Comparison of ENCODE assay signal across 2 cellular contexts in the genomic region with DNA sequence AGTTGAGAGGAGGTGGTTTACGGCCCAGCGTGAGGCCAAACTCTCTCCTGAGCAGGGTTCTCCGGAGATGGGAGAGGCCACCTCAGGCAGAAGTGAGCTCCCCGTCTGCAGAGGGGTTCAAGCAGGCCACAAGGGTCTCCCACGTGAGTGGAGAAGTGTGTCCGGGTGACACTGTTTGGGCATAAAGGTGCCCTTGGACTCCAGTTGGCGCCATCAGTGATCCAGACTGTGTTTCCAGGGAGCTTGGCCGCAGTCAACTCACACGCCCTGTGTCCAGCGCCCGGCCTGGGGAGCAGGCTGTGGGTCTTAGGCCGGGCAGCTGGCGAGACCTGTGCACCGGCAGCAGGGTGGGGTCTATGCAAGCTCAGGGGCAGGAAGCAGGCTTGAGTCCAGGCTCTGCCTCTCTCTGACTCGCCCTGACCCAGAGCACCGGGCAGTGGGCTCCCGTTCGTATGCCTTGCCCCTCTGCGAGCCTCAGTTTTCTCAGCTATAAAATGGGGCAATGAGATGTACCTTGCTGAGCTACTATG.
A peak's percentile ranks its signal among the peaks of the same experiment; 100 is the strongest.
TF ChIP-seq lines count a peak whose summit lies in the region.

No MANE protein-coding gene starts in this region.

TF ChIP-seq in GM12878, 131 proteins besides CTCF, POLR2A, EP300 and RAD21:
- TF ChIP-seq POLR2AphosphoS5 (IDR thresholded peaks at IDR 0.05; ENCODE audit: low read length) = 0 out of 2 replicates have a peak, but pooled peaks have one; percentile 28
- TF ChIP-seq CHD1 (IDR thresholded peaks at IDR 0.05; ENCODE audit: low read depth, low read length) = no peak

TF ChIP-seq in SK-N-SH treated with all-trans-retinoic acid at 6 μM for 48 hours, 23 proteins besides CTCF, POLR2A, EP300 and RAD21:
- no peak for TF ChIP-seq GLIS3 (CRISPR knock-in tag; IDR thresholded peaks at IDR 0.05)
- no peak for TF ChIP-seq BACH2 (CRISPR knock-in tag; IDR thresholded peaks at IDR 0.05; ENCODE audit: borderline replicate concordance)
- TF ChIP-seq, protein P1, sequence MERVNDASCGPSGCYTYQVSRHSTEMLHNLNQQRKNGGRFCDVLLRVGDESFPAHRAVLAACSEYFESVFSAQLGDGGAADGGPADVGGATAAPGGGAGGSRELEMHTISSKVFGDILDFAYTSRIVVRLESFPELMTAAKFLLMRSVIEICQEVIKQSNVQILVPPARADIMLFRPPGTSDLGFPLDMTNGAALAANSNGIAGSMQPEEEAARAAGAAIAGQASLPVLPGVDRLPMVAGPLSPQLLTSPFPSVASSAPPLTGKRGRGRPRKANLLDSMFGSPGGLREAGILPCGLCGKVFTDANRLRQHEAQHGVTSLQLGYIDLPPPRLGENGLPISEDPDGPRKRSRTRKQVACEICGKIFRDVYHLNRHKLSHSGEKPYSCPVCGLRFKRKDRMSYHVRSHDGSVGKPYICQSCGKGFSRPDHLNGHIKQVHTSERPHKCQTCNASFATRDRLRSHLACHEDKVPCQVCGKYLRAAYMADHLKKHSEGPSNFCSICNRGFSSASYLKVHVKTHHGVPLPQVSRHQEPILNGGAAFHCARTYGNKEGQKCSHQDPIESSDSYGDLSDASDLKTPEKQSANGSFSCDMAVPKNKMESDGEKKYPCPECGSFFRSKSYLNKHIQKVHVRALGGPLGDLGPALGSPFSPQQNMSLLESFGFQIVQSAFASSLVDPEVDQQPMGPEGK (CRISPR knock-in tag; IDR thresholded peaks at IDR 0.05; ENCODE audit: borderline replicate concordance) = no peak
- TF ChIP-seq, protein P2, sequence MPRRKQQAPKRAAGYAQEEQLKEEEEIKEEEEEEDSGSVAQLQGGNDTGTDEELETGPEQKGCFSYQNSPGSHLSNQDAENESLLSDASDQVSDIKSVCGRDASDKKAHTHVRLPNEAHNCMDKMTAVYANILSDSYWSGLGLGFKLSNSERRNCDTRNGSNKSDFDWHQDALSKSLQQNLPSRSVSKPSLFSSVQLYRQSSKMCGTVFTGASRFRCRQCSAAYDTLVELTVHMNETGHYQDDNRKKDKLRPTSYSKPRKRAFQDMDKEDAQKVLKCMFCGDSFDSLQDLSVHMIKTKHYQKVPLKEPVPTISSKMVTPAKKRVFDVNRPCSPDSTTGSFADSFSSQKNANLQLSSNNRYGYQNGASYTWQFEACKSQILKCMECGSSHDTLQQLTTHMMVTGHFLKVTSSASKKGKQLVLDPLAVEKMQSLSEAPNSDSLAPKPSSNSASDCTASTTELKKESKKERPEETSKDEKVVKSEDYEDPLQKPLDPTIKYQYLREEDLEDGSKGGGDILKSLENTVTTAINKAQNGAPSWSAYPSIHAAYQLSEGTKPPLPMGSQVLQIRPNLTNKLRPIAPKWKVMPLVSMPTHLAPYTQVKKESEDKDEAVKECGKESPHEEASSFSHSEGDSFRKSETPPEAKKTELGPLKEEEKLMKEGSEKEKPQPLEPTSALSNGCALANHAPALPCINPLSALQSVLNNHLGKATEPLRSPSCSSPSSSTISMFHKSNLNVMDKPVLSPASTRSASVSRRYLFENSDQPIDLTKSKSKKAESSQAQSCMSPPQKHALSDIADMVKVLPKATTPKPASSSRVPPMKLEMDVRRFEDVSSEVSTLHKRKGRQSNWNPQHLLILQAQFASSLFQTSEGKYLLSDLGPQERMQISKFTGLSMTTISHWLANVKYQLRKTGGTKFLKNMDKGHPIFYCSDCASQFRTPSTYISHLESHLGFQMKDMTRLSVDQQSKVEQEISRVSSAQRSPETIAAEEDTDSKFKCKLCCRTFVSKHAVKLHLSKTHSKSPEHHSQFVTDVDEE (CRISPR knock-in tag; IDR thresholded peaks at IDR 0.05) = no peak
- TF ChIP-seq RARB (CRISPR knock-in tag; IDR thresholded peaks at IDR 0.05) = no peak
- no peak for TF ChIP-seq ZNF8 (CRISPR knock-in tag; IDR thresholded peaks at IDR 0.05)
- TF ChIP-seq PPARA (CRISPR knock-in tag; IDR thresholded peaks at IDR 0.05; ENCODE audit: borderline replicate concordance) = no peak
- TF ChIP-seq ESRRG (CRISPR knock-in tag; IDR thresholded peaks at IDR 0.05) = no peak
- TF ChIP-seq, protein P3, sequence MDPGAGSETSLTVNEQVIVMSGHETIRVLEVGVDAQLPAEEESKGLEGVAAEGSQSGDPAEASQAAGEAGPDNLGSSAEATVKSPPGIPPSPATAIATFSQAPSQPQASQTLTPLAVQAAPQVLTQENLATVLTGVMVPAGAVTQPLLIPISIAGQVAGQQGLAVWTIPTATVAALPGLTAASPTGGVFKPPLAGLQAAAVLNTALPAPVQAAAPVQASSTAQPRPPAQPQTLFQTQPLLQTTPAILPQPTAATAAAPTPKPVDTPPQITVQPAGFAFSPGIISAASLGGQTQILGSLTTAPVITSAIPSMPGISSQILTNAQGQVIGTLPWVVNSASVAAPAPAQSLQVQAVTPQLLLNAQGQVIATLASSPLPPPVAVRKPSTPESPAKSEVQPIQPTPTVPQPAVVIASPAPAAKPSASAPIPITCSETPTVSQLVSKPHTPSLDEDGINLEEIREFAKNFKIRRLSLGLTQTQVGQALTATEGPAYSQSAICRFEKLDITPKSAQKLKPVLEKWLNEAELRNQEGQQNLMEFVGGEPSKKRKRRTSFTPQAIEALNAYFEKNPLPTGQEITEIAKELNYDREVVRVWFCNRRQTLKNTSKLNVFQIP (CRISPR knock-in tag; IDR thresholded peaks at IDR 0.05; ENCODE audit: borderline replicate concordance, low read depth) = no peak
- no peak for TF ChIP-seq ARNTL (CRISPR knock-in tag; IDR thresholded peaks at IDR 0.05; ENCODE audit: borderline replicate concordance, low read depth)
- no peak for TF ChIP-seq TOX (CRISPR knock-in tag; IDR thresholded peaks at IDR 0.05; ENCODE audit: borderline replicate concordance)
- TF ChIP-seq OSR1 (CRISPR knock-in tag; IDR thresholded peaks at IDR 0.05) = no peak
- no peak for TF ChIP-seq ZC3H10 (CRISPR knock-in tag; IDR thresholded peaks at IDR 0.05)
- no peak for TF ChIP-seq ZFP3 (CRISPR knock-in tag; IDR thresholded peaks at IDR 0.05)
- TF ChIP-seq CSDC2 (CRISPR knock-in tag; IDR thresholded peaks at IDR 0.05) = no peak
- TF ChIP-seq SNAI2 (CRISPR knock-in tag; IDR thresholded peaks at IDR 0.05) = no peak
- TF ChIP-seq TCF4 (CRISPR knock-in tag; IDR thresholded peaks at IDR 0.05; ENCODE audit: borderline replicate concordance) = no peak
- no peak for TF ChIP-seq ZFP30 (CRISPR knock-in tag; IDR thresholded peaks at IDR 0.05)
